In genomic region chr17:49407981-49408501, GRCh38 we compare ENCODE assay signal across 7 cellular contexts. TPM values are rescaled to one million over a fixed set of nuclear protein-coding genes. Genes with fewer than 3 reads are reported as not detected.
DNase-seq lines count a peak whose midpoint lies in the region; ATAC-seq, FAIRE-seq and TF ChIP-seq lines count a peak whose summit lies in the region.

No MANE protein-coding gene starts in this region.

- no peak overlapping the region for H3K9ac ChIP-seq in fibroblast of lung (ENCODE audit: insufficient read depth, low read length)

- no peaks in the 10 kb centered on the region for H3K9me3 Mint-ChIP-seq in neural crest cell

- no peaks in the 10 kb centered on the region for H4K20me1 ChIP-seq in fibroblast of lung (ENCODE audit: control insufficient read depth, extremely low read depth, insufficient read depth, low read length)

- H3K27me3 ChIP-seq in fibroblast of lung (ENCODE audit: control insufficient read depth, insufficient read depth, low read length) = no peaks in the 10 kb centered on the region
- H3K27me3 ChIP-seq in stomach = no peaks in the 10 kb centered on the region

- no peaks in the 10 kb centered on the region for H3K27me3 Mint-ChIP-seq in neural crest cell (ENCODE audit: low read depth)

- no peaks in the 10 kb centered on the region for H3K79me2 ChIP-seq in fibroblast of lung (ENCODE audit: control insufficient read depth, insufficient read depth, low read length)

- no peak for TF ChIP-seq EP300 in stomach (IDR thresholded peaks at IDR 0.05)

- peaks cover 19% of the 10 kb centered on the region for H3K4me1 Mint-ChIP-seq in neural crest cell

- H3K36me3 ChIP-seq in fibroblast of lung (ENCODE audit: control insufficient read depth, insufficient read depth, low read length) (peaks cover 39% of the 10 kb centered on the region), stomach (peaks cover 76 to 100% (median 99%) of the 10 kb centered on the region in 4 donors)

- H3K4me3 Mint-ChIP-seq in neural crest cell = peak overlapping the region; percentile 64

- no peak overlapping the region for H3K27ac Mint-ChIP-seq in neural crest cell (ENCODE audit: unreplicated experiment)

- WGBS in stomach, 5 donors = 8 to 19% (median 11%) methylated on average over 9 of the region's 9 CpGs

- no peak for FAIRE-seq in RCC 7860 (lab: Jason Lieb, UNC)

- H3K4me1 ChIP-seq in fibroblast of lung (ENCODE audit: control insufficient read depth, extremely low read depth, insufficient read depth, low read length) (peaks cover 5% of the 10 kb centered on the region), stomach (peaks cover 0 to 27% (median 16%) of the 10 kb centered on the region in 4 donors)

- H3K4me3 ChIP-seq in fibroblast of lung (replicated peaks in 1 of 4; ENCODE audit: control extremely low read depth in 1 of 4, insufficient read depth in 1 of 4, low read depth in 3 of 4, low read length in 4 of 4) (no peak overlapping the region), stomach (no peak overlapping the region)

- intact Hi-C loops in stomach (cut with DNase I; ENCODE audit: low total_unique reads) = no loop called here

- H3K4me2 ChIP-seq in fibroblast of lung (ENCODE audit: extremely low read depth, insufficient read depth, low read length) = no peak overlapping the region

- ATAC-seq in GM18511 (IDR thresholded peaks at IDR 0.05; ENCODE audit: unreplicated experiment) = peak; percentile 52

- TF ChIP-seq POLR2A in stomach (IDR thresholded peaks at IDR 0.05) = no peak

- DNase-seq in LHCN-M2 (ENCODE audit: low read depth) = peak; percentile 73
- peak; percentile 18 for DNase-seq in RCC 7860 (ENCODE audit: low spot score)
- peak; percentile 93 to 94 for DNase-seq in activated T-cell treated with anti-CD3 and anti-CD28 coated beads, Interleukin-2, amount 50 U/mL, for 48 hours
- peak; percentile 43 to 68 for DNase-seq in fibroblast of lung (ENCODE audit: low read depth in 2 of 2)
- peak; percentile 87 for DNase-seq in neural crest cell (ENCODE audit: low read depth, low spot score)
- peak; percentile 89 for DNase-seq in stomach

- H2AFZ ChIP-seq in fibroblast of lung (ENCODE audit: low read length) = no peak overlapping the region

- H3K9me3 ChIP-seq in fibroblast of lung (ENCODE audit: control insufficient read depth, insufficient read depth, low read depth, low read length) = no peaks in the 10 kb centered on the region
- no peaks in the 10 kb centered on the region for H3K9me3 ChIP-seq in stomach

- H3K27ac ChIP-seq in fibroblast of lung (ENCODE audit: insufficient read depth, low read length) = no peak overlapping the region
- H3K27ac ChIP-seq in stomach = peak overlapping the region in 4 of 5 donors; percentile 39 to 64 (median 58)

- TF ChIP-seq CTCF in fibroblast of lung (conservative IDR thresholded peaks at IDR 0.05 in 1 of 2, IDR thresholded peaks at IDR 0.05 in 1 of 2; ENCODE audit: low read depth in 1 of 2, low read length in 2 of 2) (peak; percentile 74 to 85), neural crest cell (conservative IDR thresholded peaks at IDR 0.05) (peak; percentile 99), stomach (IDR thresholded peaks at IDR 0.05) (peak in 5 of 7 experiments; percentile 58 to 83 (median 69))

- H3K36me3 Mint-ChIP-seq in neural crest cell (ENCODE audit: low read depth) = peaks cover 18% of the 10 kb centered on the region

RNA-seq across cellular contexts. Expression of gene PHB1, which starts 6.6 kb away (rescaled TPM):
- total RNA-seq in LHCN-M2 (2014; rRNA removed) (201 TPM in 2 replicates), fibroblast of lung (99.4 and 99.6 TPM in 2 replicates), neural crest cell (248 and 256 TPM in 2 replicates), stomach (100 to 1,000 TPM in 2 of 5 donors, 10 to 100 TPM in 3; 44.3 to 152 (median 86.6) TPM)
- 286 TPM for polyA plus RNA-seq in LHCN-M2 (2012)
- polyA plus RNA-seq in fibroblast of lung (163 and 257 TPM in 2 replicates), stomach (100 to 1,000 TPM in 2 of 3 donors, 10 to 100 TPM in 1; 96.1 to 124 (median 112) TPM)
- 209 and 306 TPM in 2 replicates for polyA plus RNA-seq in fibroblast of lung (2012)
- 273 and 401 TPM in 2 replicates for polyA minus RNA-seq in fibroblast of lung (ENCODE audit: low replicate concordance)

RNA-seq across cellular contexts. Expression of gene ZNF652, which starts 46.0 kb away (rescaled TPM):
- total RNA-seq in LHCN-M2 (2014; rRNA removed) (9.8 and 11.0 TPM in 2 replicates), fibroblast of lung (7.2 and 7.8 TPM in 2 replicates), neural crest cell (42.1 and 44.1 TPM in 2 replicates), stomach (10 to 100 TPM; 31.3 to 89.3 (median 46.9) TPM)
- 3.5 TPM for polyA plus RNA-seq in LHCN-M2 (2012)
- polyA plus RNA-seq in fibroblast of lung (5.3 and 10.2 TPM in 2 replicates), stomach (10 to 100 TPM; 16.4 to 21.5 (median 17.1) TPM)
- 3.0 and 7.3 TPM in 2 replicates for polyA plus RNA-seq in fibroblast of lung (2012)
- 7.9 and 12.2 TPM in 2 replicates for polyA minus RNA-seq in fibroblast of lung (ENCODE audit: low replicate concordance)

Comparison
In these comparisons a context has a peak if more than half of its experiments do, and no peak if none do; other contexts are left out.
1. DNase-seq: peak in every context shown above with its lines; median percentile 94 in activated T-cell treated with anti-CD3 and anti-CD28 coated beads, Interleukin-2, amount 50 U/mL, for 48 hours; 89 in stomach; 87 in neural crest cell; 73 in LHCN-M2; 56 in fibroblast of lung; 18 in RCC 7860.